In genomic region chr18:58373486-58373885, GRCh38 we compare ENCODE assay signal across 16 cellular contexts.
"Had no signal": no experiment of that assay in that cellular context is flagged by ENCODE, and none has a peak within 500 bp of the region (broad histone marks: within the 10 kb centered on the region; RNA-seq: fewer than 3 reads in every experiment).

No MANE protein-coding gene starts in this region.

- H3K36me3 Mint-ChIP-seq: natural killer cell had no signal

- ATAC-seq: heart left ventricle, left lung, natural killer cell, psoas muscle, sciatic nerve had no signal

- H3K27ac Mint-ChIP-seq: activated B cell treated with CpG ODN at 0.5 μM for 24 hours; activated CD4-positive, alpha-beta T cell treated with anti-CD3 and anti-CD28 coated beads, Interleukin-2, amount 10 ng/mL, durations not matched to agents 24 days and 14 days; activated naive CD4-positive, alpha-beta T cell treated with anti-CD3 and anti-CD28 coated beads for 36 hours; natural killer cell; type B pancreatic cell had no signal

- DNase-seq: activated B cell treated with CpG ODN at 0.5 μM for 24 hours; activated CD4-positive, alpha-beta T cell treated with anti-CD3 and anti-CD28 coated beads, Interleukin-2, amount 10 ng/mL, durations not matched to agents 24 days and 14 days; activated naive CD4-positive, alpha-beta T cell treated with anti-CD3 and anti-CD28 coated beads for 36 hours; caudate nucleus; colonic mucosa; effector CD4-positive, alpha-beta T cell; heart left ventricle; left lung; natural killer cell; psoas muscle; spleen; stimulated activated naive CD4-positive, alpha-beta T cell treated with Interleukin-2 at 50 U/mL for 16 hours had no signal

- H3K4me3 ChIP-seq: colonic mucosa, heart left ventricle, left lung, psoas muscle, spleen had no signal

- H3K9me3 Mint-ChIP-seq: activated B cell treated with CpG ODN at 0.5 μM for 24 hours; activated CD4-positive, alpha-beta T cell treated with anti-CD3 and anti-CD28 coated beads, Interleukin-2, amount 10 ng/mL, durations not matched to agents 24 days and 14 days; activated naive CD4-positive, alpha-beta T cell treated with anti-CD3 and anti-CD28 coated beads for 36 hours; natural killer cell; type B pancreatic cell had no signal

- H3K36me3 ChIP-seq: colonic mucosa had no signal

- H3K27me3 Mint-ChIP-seq: activated B cell treated with CpG ODN at 0.5 μM for 24 hours; activated CD4-positive, alpha-beta T cell treated with anti-CD3 and anti-CD28 coated beads, Interleukin-2, amount 10 ng/mL, durations not matched to agents 24 days and 14 days; type B pancreatic cell had no signal

- H3K4me3 Mint-ChIP-seq: activated B cell treated with CpG ODN at 0.5 μM for 24 hours; activated CD4-positive, alpha-beta T cell treated with anti-CD3 and anti-CD28 coated beads, Interleukin-2, amount 10 ng/mL, durations not matched to agents 24 days and 14 days; activated naive CD4-positive, alpha-beta T cell treated with anti-CD3 and anti-CD28 coated beads for 36 hours; natural killer cell; type B pancreatic cell had no signal

- H3K27ac ChIP-seq: colonic mucosa, heart left ventricle, left lung, psoas muscle, spleen had no signal

- H3K27me3 ChIP-seq: colonic mucosa, heart left ventricle, left lung, spleen had no signal

- FAIRE-seq: frontal cortex, islet of Langerhans had no signal

- H3K4me1 Mint-ChIP-seq: activated B cell treated with CpG ODN at 0.5 μM for 24 hours; activated CD4-positive, alpha-beta T cell treated with anti-CD3 and anti-CD28 coated beads, Interleukin-2, amount 10 ng/mL, durations not matched to agents 24 days and 14 days; natural killer cell had no signal

- H3K9me3 ChIP-seq: colonic mucosa, heart left ventricle, left lung, psoas muscle, spleen had no signal
